1 cellular context compared by ENCODE assay signal in genomic region chr6:34663887-34664269, GRCh38.
TF ChIP-seq lines count a peak whose summit lies in the region.

No MANE protein-coding gene starts in this region.

TF ChIP-seq in SK-N-SH, 30 proteins besides CTCF, POLR2A, EP300 and RAD21 (continued from another document):
- TF ChIP-seq NFIC (IDR thresholded peaks at IDR 0.05; ENCODE audit: borderline replicate concordance) (no peak), FOXM1 (IDR thresholded peaks at IDR 0.05; ENCODE audit: low read depth) (no peak), RFX5 (IDR thresholded peaks at IDR 0.05; ENCODE audit: low read length) (no peak), SMC3 (IDR thresholded peaks at IDR 0.05; ENCODE audit: low read depth, low read length) (no peak), POLR2AphosphoS5 (IDR thresholded peaks at IDR 0.05; ENCODE audit: low read depth, low read length) (no peak), GABPA (IDR thresholded peaks at IDR 0.05; ENCODE audit: low read depth) (no peak), RCOR1 (IDR thresholded peaks at IDR 0.05; ENCODE audit: low read length) (no peak), TEAD4 (IDR thresholded peaks at IDR 0.05; ENCODE audit: borderline replicate concordance, insufficient read depth) (no peak), FOSL2 (IDR thresholded peaks at IDR 0.05; ENCODE audit: borderline replicate concordance, low read depth) (no peak)
- TF ChIP-seq, protein P1, sequence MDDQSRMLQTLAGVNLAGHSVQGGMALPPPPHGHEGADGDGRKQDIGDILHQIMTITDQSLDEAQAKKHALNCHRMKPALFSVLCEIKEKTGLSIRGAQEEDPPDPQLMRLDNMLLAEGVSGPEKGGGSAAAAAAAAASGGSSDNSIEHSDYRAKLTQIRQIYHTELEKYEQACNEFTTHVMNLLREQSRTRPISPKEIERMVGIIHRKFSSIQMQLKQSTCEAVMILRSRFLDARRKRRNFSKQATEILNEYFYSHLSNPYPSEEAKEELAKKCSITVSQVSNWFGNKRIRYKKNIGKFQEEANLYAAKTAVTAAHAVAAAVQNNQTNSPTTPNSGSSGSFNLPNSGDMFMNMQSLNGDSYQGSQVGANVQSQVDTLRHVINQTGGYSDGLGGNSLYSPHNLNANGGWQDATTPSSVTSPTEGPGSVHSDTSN (IDR thresholded peaks at IDR 0.05): no peak
